Comparison of ENCODE assay signal across 17 cellular contexts in the genomic region with DNA sequence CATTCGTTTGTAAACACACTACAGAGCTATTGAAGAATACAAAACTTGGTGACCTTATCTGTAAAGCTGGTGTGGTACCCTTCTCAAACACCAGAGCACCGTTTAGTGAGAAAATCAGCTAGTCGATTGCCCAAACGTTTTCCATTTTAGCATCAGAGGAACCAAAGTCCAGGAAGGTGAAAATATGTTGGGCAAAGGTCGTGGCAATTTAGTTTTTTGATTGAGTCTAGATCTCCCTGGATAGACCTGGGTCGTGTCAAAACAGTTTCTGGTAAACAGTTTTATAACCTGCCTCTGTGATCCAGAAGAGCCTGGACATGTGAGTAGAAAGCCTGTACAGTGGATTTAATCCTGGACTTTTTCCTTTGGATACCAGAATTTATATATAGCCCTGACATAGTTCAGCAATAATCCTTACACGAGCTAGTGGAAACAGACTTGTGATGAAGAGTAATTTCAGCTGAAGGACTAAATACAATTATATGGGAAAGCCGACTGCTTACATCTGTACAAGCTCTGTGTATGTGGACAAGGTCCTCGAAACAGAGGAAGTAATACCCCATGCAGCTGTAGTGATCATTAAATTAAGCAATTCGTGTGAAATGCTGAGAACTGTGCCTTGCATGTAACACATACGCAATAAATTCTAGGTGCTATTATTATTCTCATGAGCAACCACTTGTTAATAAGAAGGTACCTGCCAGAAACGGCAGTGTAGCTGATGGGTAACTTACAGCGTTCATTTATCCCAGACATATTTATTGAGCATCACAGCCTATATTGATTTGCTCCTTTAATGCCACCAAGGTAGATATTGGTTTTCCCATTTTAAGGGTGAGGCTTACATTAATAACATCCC.
"Had no signal": no experiment of that assay in that cellular context is flagged by ENCODE, and none has a peak within 500 bp of the region (broad histone marks: within the 10 kb centered on the region; RNA-seq: fewer than 3 reads in every experiment).

No MANE protein-coding gene starts in this region.

- H3K9me3 Mint-ChIP-seq: activated CD4-positive, alpha-beta memory T cell treated with anti-CD3 and anti-CD28 coated beads, Interleukin-2, amount 10 ng/mL, durations not matched to agents 7 days and 5 days; activated T-cell treated with anti-CD3 and anti-CD28 coated beads, Interleukin-2, amount 50 U/mL, for 24 hours; neural progenitor cell had no signal

- H3K27ac ChIP-seq: body of pancreas, colonic mucosa, neural progenitor cell, WERI-Rb-1 had no signal

- H3K4me3 Mint-ChIP-seq: activated CD4-positive, alpha-beta memory T cell treated with anti-CD3 and anti-CD28 coated beads, Interleukin-2, amount 10 ng/mL, durations not matched to agents 7 days and 5 days; activated T-cell treated with anti-CD3 and anti-CD28 coated beads, Interleukin-2, amount 50 U/mL, for 24 hours; neural progenitor cell had no signal

- H3K36me3 ChIP-seq: colonic mucosa, WERI-Rb-1 had no signal

- DNase-seq: activated CD4-positive, alpha-beta memory T cell treated with anti-CD3 and anti-CD28 coated beads, Interleukin-2, amount 10 ng/mL, durations not matched to agents 7 days and 5 days; activated naive CD4-positive, alpha-beta T cell treated with anti-CD3 and anti-CD28 coated beads, Interleukin-2, amount 50 U/mL, for 16 hours; activated T-cell treated with anti-CD3 and anti-CD28 coated beads, Interleukin-2, amount 50 U/mL, for 24 hours; body of pancreas; central memory CD4-positive, alpha-beta T cell; colonic mucosa; hypothalamus; midbrain; stimulated activated naive CD8-positive, alpha-beta T cell treated with anti-CD3 and anti-CD28 coated beads, Interleukin-15, Interleukin-2, amounts not matched to agents 100 U/mL and 50 U/mL, for 24 hours; T-helper 1 cell; T1000; WERI-Rb-1 had no signal

- H3K9me3 ChIP-seq: body of pancreas, colonic mucosa had no signal

- H3K27me3 ChIP-seq: body of pancreas, colonic mucosa, neural progenitor cell had no signal

- H3K27me3 Mint-ChIP-seq: activated CD4-positive, alpha-beta memory T cell treated with anti-CD3 and anti-CD28 coated beads, Interleukin-2, amount 10 ng/mL, durations not matched to agents 7 days and 5 days; activated T-cell treated with anti-CD3 and anti-CD28 coated beads, Interleukin-2, amount 50 U/mL, for 24 hours had no signal

- H3K4me1 Mint-ChIP-seq: activated CD4-positive, alpha-beta memory T cell treated with anti-CD3 and anti-CD28 coated beads, Interleukin-2, amount 10 ng/mL, durations not matched to agents 7 days and 5 days had no signal

- H3K27ac Mint-ChIP-seq: activated CD4-positive, alpha-beta memory T cell treated with anti-CD3 and anti-CD28 coated beads, Interleukin-2, amount 10 ng/mL, durations not matched to agents 7 days and 5 days; activated T-cell treated with anti-CD3 and anti-CD28 coated beads, Interleukin-2, amount 50 U/mL, for 24 hours; neural progenitor cell had no signal

- H3K4me1 ChIP-seq: colonic mucosa had no signal

- ATAC-seq: body of pancreas; esophagus mucosa; SK-N-SH treated with all-trans-retinoic acid at 6 μM for 48 hours; stimulated activated naive CD8-positive, alpha-beta T cell treated with anti-CD3 and anti-CD28 coated beads, Interleukin-15, Interleukin-2, amounts not matched to agents 100 U/mL and 50 U/mL, for 24 hours had no signal

- H3K4me3 ChIP-seq: body of pancreas, colonic mucosa, lung, neural progenitor cell, smooth muscle cell had no signal
